8 cellular contexts compared by ENCODE assay signal in the genomic region with DNA sequence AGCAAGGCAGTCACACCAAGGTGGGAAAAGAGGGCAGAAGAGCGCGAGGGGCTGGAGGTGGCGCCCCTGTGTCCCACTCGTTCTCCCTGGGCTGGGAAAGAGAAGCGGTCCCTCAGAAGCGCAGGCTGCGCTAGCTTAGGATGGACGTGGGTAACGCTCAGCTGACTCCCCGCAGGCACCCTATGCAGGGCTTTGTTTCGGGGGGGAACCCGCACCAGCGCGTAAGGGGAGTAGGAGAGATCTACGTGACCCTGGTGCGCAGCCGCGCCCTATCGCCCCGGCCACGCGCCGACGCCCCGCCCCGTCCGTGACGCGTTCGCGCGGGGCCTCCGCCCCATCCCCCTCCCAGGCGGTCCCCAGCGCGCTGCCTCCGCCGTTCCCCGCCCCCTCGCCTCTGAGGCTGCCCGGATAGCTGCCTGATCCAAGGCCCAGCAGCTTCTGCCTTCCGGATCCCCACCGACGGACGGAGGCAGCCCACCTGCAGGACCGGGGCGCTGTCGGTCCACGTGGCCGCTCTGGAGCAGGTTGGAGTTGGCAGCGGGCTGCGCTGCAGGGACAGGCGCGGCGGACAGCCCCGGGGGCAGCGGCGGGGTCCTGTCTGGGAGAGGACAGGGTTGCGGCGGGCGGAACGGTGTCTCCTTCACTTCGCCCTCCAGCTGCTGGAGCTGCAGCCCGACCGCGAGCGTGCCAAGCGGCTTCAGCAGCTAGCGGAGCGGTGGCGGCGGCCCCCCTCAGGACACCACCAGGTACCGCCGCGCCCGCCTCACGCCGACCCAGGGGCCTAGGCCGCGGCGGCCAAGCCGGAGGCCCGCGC. TPM values are rescaled to one million over a fixed set of nuclear protein-coding genes. Genes with fewer than 3 reads are reported as not detected.
DNase-seq lines count a peak whose midpoint lies in the region; ATAC-seq and TF ChIP-seq lines count a peak whose summit lies in the region.

A gene with protein sequence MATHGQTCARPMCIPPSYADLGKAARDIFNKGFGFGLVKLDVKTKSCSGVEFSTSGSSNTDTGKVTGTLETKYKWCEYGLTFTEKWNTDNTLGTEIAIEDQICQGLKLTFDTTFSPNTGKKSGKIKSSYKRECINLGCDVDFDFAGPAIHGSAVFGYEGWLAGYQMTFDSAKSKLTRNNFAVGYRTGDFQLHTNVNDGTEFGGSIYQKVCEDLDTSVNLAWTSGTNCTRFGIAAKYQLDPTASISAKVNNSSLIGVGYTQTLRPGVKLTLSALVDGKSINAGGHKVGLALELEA (plus strand): TSS at position 604 of the 814 bp plus-strand sequence. CDS start 363 bp downstream, outside the sequence.

- no peaks in the 10 kb centered on the region for H3K27me3 ChIP-seq in RWPE2 (ENCODE audit: insufficient read depth, poor library complexity, severe bottlenecking)
- H3K27me3 ChIP-seq in stomach smooth muscle (ENCODE audit: control insufficient read depth in 1 of 2, insufficient read depth in 2 of 2, low read length in 2 of 2), result no peaks in the 10 kb centered on the region

- peaks cover 4% of the 10 kb centered on the region for H3K36me3 Mint-ChIP-seq in neural crest cell (ENCODE audit: low read depth)

- H3K9ac ChIP-seq in stomach smooth muscle (ENCODE audit: low read length in 2 of 2), result peak within 1 kb of the TSS; percentile 99 to 100

- no peaks in the 10 kb centered on the region for H3K9me3 Mint-ChIP-seq in neural crest cell

- H3K27me3 Mint-ChIP-seq in neural crest cell (ENCODE audit: low read depth), result no peaks in the 10 kb centered on the region

- DNase-seq in Daoy (ENCODE audit: low read depth) (peak; percentile 90), RWPE2 (ENCODE audit: low spot score) (peak; percentile 88), fibroblast of the conjunctiva (ENCODE audit: low read depth) (peak; percentile 70), neural crest cell (ENCODE audit: low read depth, low spot score) (peak; percentile 90)
- peak; percentile 95 for DNase-seq in activated effector memory CD4-positive, alpha-beta T cell treated with Interleukin-2 at 50 U/mL for 16 hours

- ATAC-seq in GM21825 (IDR thresholded peaks at IDR 0.05; ENCODE audit: unreplicated experiment), result peak; percentile 77
- peak; percentile 68 for ATAC-seq in RWPE2 (ENCODE audit: low read depth)

- H3K27ac Mint-ChIP-seq in neural crest cell (ENCODE audit: unreplicated experiment), result peak within 1 kb of the TSS; percentile 99

- H3K36me3 ChIP-seq in KOPT-K1 (ENCODE audit: insufficient read depth, low read length) (peaks cover 36% of the 10 kb centered on the region), RWPE2 (ENCODE audit: low read depth) (peaks cover 43% of the 10 kb centered on the region), stomach smooth muscle (ENCODE audit: control insufficient read depth in 2 of 2, insufficient read depth in 2 of 2, low read length in 2 of 2) (peaks cover 5 to 19% of the 10 kb centered on the region in 2 donors)

- H3K4me1 ChIP-seq in RWPE2 (ENCODE audit: insufficient read depth, poor library complexity, severe bottlenecking), result peaks cover 43% of the 10 kb centered on the region
- H3K4me1 ChIP-seq in stomach smooth muscle (ENCODE audit: control insufficient read depth, insufficient read depth, low read length), result peaks cover 37% of the 10 kb centered on the region

- TF ChIP-seq CTCF in RWPE2 (IDR thresholded peaks at IDR 0.05; ENCODE audit: poor library complexity, severe bottlenecking) (no peak), neural crest cell (conservative IDR thresholded peaks at IDR 0.05) (no peak)

- H3K27ac ChIP-seq in KOPT-K1 (ENCODE audit: low read depth, low read length, poor library complexity, severe bottlenecking) (peak within 1 kb of the TSS; percentile 92), RWPE2 (ENCODE audit: poor library complexity, severe bottlenecking) (peak within 1 kb of the TSS; percentile 86), stomach smooth muscle (ENCODE audit: low read length) (peak within 1 kb of the TSS; percentile 99)

- H3K4me3 ChIP-seq in RWPE2 (ENCODE audit: severe bottlenecking) (peak within 1 kb of the TSS; percentile 78), stomach smooth muscle (ENCODE audit: low read length in 2 of 2) (peak within 1 kb of the TSS; percentile 92 to 96)

- H3K4me1 Mint-ChIP-seq in neural crest cell, result peaks cover 21% of the 10 kb centered on the region

- H3K9me3 ChIP-seq in KOPT-K1 (ENCODE audit: insufficient read depth, low read length, poor library complexity, severe bottlenecking) (no peaks in the 10 kb centered on the region), RWPE2 (ENCODE audit: severe bottlenecking) (no peaks in the 10 kb centered on the region), stomach smooth muscle (ENCODE audit: control insufficient read depth in 2 of 2, low read length in 2 of 2) (no peaks in the 10 kb centered on the region)

- peak within 1 kb of the TSS; percentile 97 for H3K4me3 Mint-ChIP-seq in neural crest cell

RNA-seq across cellular contexts. Expression of the gene that starts here (rescaled TPM):
- total RNA-seq in Daoy (2014; rRNA removed; shearing (Covaris generic)), result 175 and 177 TPM in 2 replicates
- 197 and 202 TPM in 2 replicates for total RNA-seq in neural crest cell

Comparison
In these comparisons a context has a peak if more than half of its experiments do, and no peak if none do; other contexts are left out.
1. Peak in every context shown above with its lines: DNase-seq, ATAC-seq, H3K4me3 ChIP-seq and H3K27ac ChIP-seq.